ENCODE assay signal across 9 cellular contexts in the genomic region with DNA sequence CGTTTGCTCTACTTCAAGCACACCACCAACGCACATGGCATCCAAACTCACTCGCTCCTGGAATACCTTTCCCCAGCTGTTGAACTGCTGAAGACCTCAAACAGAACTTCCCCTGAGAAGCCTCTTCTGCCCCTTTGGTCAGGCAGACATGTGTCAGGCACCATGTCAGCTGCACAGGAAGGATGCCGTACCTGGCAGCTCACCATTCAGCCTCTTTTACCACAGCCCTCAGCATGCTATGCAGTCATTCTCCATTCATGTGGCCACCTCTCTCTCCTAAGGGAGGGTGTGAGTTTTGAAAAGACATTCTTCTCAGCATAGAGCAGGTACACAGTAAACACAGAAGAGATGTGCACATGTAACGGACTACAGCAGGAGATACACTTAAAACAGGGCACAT. TPM values are rescaled to one million over a fixed set of nuclear protein-coding genes. Genes with fewer than 3 reads are reported as not detected.
DNase-seq lines count a peak whose midpoint lies in the region; ATAC-seq and TF ChIP-seq lines count a peak whose summit lies in the region.
"Had no signal": no experiment of that assay in that cellular context is flagged by ENCODE, and none has a peak within 500 bp of the region (broad histone marks: within the 10 kb centered on the region; RNA-seq: fewer than 3 reads in every experiment).

No MANE protein-coding gene starts in this region.

- no peaks in the 10 kb centered on the region for H3K27me3 Mint-ChIP-seq in T-cell

- no peak overlapping the region for H3K27ac ChIP-seq in lower lobe of right lung
- H3K27ac ChIP-seq: left lung had no signal

- H3K9me3 Mint-ChIP-seq in T-cell, result peaks cover 0 to 3% (median 3%) of the 10 kb centered on the region in 3 donors

- no peak overlapping the region for H3K4me3 ChIP-seq in lower lobe of right lung
- H3K4me3 ChIP-seq: left lung had no signal

- POLR2A ChIA-PET in T-cell (lab: Charles Lee), result no interaction called here

- H3K9me3 ChIP-seq in lower lobe of right lung, result no peaks in the 10 kb centered on the region
- H3K9me3 ChIP-seq: left lung had no signal

- peak in 32 of 34 experiments; percentile 13 to 76 (median 44) for DNase-seq in T-cell
- DNase-seq in effector CD4-positive, alpha-beta T cell, result peak; percentile 14
- DNase-seq in mucosa of gallbladder (ENCODE audit: low spot score), result no peak
- no peak for DNase-seq in lower lobe of right lung
- DNase-seq in C1 segment of cervical spinal cord (lab: John Stamatoyannopoulos, UW), result no peak
- DNase-seq: DMS 273 treated with DMSO at 0.1 percent for 48 hours, left lung had no signal

- H3K27me3 ChIP-seq in lower lobe of right lung (ENCODE audit: low read depth), result no peaks in the 10 kb centered on the region
- H3K27me3 ChIP-seq: left lung had no signal

- peaks cover 22 to 36% (median 26%) of the 10 kb centered on the region in 3 donors for H3K4me1 Mint-ChIP-seq in T-cell

- H3K36me3 Mint-ChIP-seq in T-cell, result peaks cover 8% of the 10 kb centered on the region

- ATAC-seq in GM19023 (IDR thresholded peaks at IDR 0.05; ENCODE audit: unreplicated experiment) (peak; percentile 49), T-cell (replicated peaks in 1 of 4) (peak; percentile 92 to 97 (median 96)), lower lobe of right lung (no peak)
- ATAC-seq: left lung had no signal

- H3K4me1 ChIP-seq in lower lobe of right lung, result no peaks in the 10 kb centered on the region
- H3K4me1 ChIP-seq: left lung had no signal

- no peaks in the 10 kb centered on the region for H3K36me3 ChIP-seq in lower lobe of right lung
- H3K36me3 ChIP-seq: left lung had no signal

- intact Hi-C loops in lower lobe of right lung (cut with DNase I), result no loop called here

- H3K4me3 Mint-ChIP-seq in T-cell, result peak overlapping the region in 1 of 3 donors; percentile 26

- peak overlapping the region in 1 of 2 donors; percentile 55 for H3K27ac Mint-ChIP-seq in T-cell

- TF ChIP-seq CTCF in lower lobe of right lung (IDR thresholded peaks at IDR 0.05), result no peak

- CTCF ChIA-PET in T-cell (lab: Charles Lee), result interaction anchor here in 1 of 2 donors (1.0 kb wide), 1 partner anchor 261 kb away, joined by 3 read pairs; no protein-coding TSS in a partner anchor

RNA-seq across cellular contexts. Expression of a gene that starts 14.2 kb away (rescaled TPM):
- total RNA-seq in T-cell (under 1 TPM in 1 of 5 donors, not detected in 4; 0.85 TPM), mucosa of gallbladder (not detected), lower lobe of right lung (not detected)
- total RNA-seq: cerebellum, left lung had no signal

RNA-seq across cellular contexts. Expression of a gene that starts 30.0 kb away (rescaled TPM):
- total RNA-seq in T-cell (1 to 10 TPM in 1 of 5 donors, under 1 TPM in 4; 0.30 to 1.9 (median 0.44) TPM), mucosa of gallbladder (not detected), lower lobe of right lung (not detected)
- total RNA-seq: cerebellum, left lung had no signal

RNA-seq across cellular contexts. Expression of a gene that starts 49.4 kb away (rescaled TPM):
- total RNA-seq in T-cell (10 to 100 TPM; 13.8 to 15.9 (median 15.2) TPM), mucosa of gallbladder (15.5 TPM), lower lobe of right lung (10.8 TPM)

RNA-seq across cellular contexts. Expression of a gene that starts 59.2 kb away (rescaled TPM):
- total RNA-seq in T-cell (10 to 100 TPM in 3 of 5 donors, 1 to 10 TPM in 2; 5.8 to 13.8 (median 11.0) TPM), mucosa of gallbladder (8.4 TPM), lower lobe of right lung (1.1 TPM)

Comparison
In these comparisons a context has a peak if more than half of its experiments do, and no peak if none do; other contexts are left out.
1. ATAC-seq: peak in GM19023 (single experiment) and T-cell (4 of 4); none in lower lobe of right lung (0 of 2).
2. DNase-seq: peak in T-cell (32 of 34) and effector CD4-positive, alpha-beta T cell (single experiment); none in mucosa of gallbladder (single experiment), lower lobe of right lung (single experiment) and C1 segment of cervical spinal cord (0 of 14).